ENCODE assay signal across 12 cellular contexts in genomic region chr2:54084600-54084999, GRCh38. TPM values are rescaled to one million over a fixed set of nuclear protein-coding genes. Genes with fewer than 3 reads are reported as not detected.
DNase-seq lines count a peak whose midpoint lies in the region; ATAC-seq and TF ChIP-seq lines count a peak whose summit lies in the region.
"Had no signal": no experiment of that assay in that cellular context is flagged by ENCODE, and none has a peak within 500 bp of the region (broad histone marks: within the 10 kb centered on the region; RNA-seq: fewer than 3 reads in every experiment).

No MANE protein-coding gene starts in this region.

- H3K9me3 ChIP-seq in ascending aorta: no peaks in the 10 kb centered on the region
- no peaks in the 10 kb centered on the region for H3K9me3 ChIP-seq in sigmoid colon

- no peak for TF ChIP-seq POLR2A in sigmoid colon (IDR thresholded peaks at IDR 0.05)

- in situ Hi-C loops in brain microvascular endothelial cell (cut with HindIII; ENCODE audit: low pct_ligation_motif_present, low sequenced_read_pairs): no loop called here

- H3K27ac ChIP-seq in brain microvascular endothelial cell (no peak overlapping the region), coronary artery (no peak overlapping the region), ascending aorta (no peak overlapping the region), sigmoid colon (no peak overlapping the region)

- peak; percentile 69 for TF ChIP-seq CTCF in brain microvascular endothelial cell (IDR thresholded peaks at IDR 0.05; ENCODE audit: low read depth, low read length, missing control alignments)
- peak; percentile 62 for TF ChIP-seq CTCF in kidney epithelial cell (IDR thresholded peaks at IDR 0.05; ENCODE audit: insufficient read depth, low read length, poor library complexity, severe bottlenecking)
- TF ChIP-seq CTCF in coronary artery (IDR thresholded peaks at IDR 0.05): no peak
- peak in 1 of 3 experiments; percentile 34 for TF ChIP-seq CTCF in ascending aorta (IDR thresholded peaks at IDR 0.05)
- peak in 2 of 4 experiments; percentile 8 to 31 for TF ChIP-seq CTCF in sigmoid colon (IDR thresholded peaks at IDR 0.05)

- DNase-seq in AG08395 (ENCODE audit: low spot score) (peak; percentile 18), HuH-7 (ENCODE audit: low spot score) (peak; percentile 28), brain microvascular endothelial cell (peak; percentile 11), kidney epithelial cell (ENCODE audit: low read depth) (no peak), coronary artery (ENCODE audit: low spot score) (no peak), ascending aorta (ENCODE audit: low spot score in 2 of 2) (no peak), sigmoid colon (no peak)
- DNase-seq: activated B cell treated with CpG ODN at 0.5 μM for 24 hours; NCI-H2081 treated with DMSO at 0.1 percent for 48 hours; stimulated activated naive B cell treated with anti-CD40 and anti-IgM and Interleukin-4, amounts not matched to agents 10 μg/mL and 1 μg/mL and 100 μg/mL, for 72 hours had no signal

- H3K4me1 ChIP-seq in ascending aorta (no peaks in the 10 kb centered on the region), sigmoid colon (no peaks in the 10 kb centered on the region)

- no peak for ATAC-seq in HG03378 (IDR thresholded peaks at IDR 0.05; ENCODE audit: unreplicated experiment)
- ATAC-seq: sciatic nerve; stimulated activated naive B cell treated with anti-CD40 and anti-IgM and Interleukin-4, amounts not matched to agents 10 μg/mL and 1 μg/mL and 100 μg/mL, for 72 hours had no signal

- WGBS in sigmoid colon, 2 donors: 53 to 67% methylated on average over 3 of the region's 3 CpGs

- intact Hi-C loops in ascending aorta (cut with DNase I): no loop called here
- intact Hi-C loops in sigmoid colon (cut with DNase I): loop anchor here (10.0 kb wide), 1 partner anchor 120 kb away; no protein-coding TSS in a partner anchor

- H3K4me3 ChIP-seq in brain microvascular endothelial cell (ENCODE audit: low read depth, low read length) (no peak overlapping the region), kidney epithelial cell (ENCODE audit: low read depth, low read length) (no peak overlapping the region), coronary artery (no peak overlapping the region), ascending aorta (no peak overlapping the region), sigmoid colon (no peak overlapping the region)

- no peaks in the 10 kb centered on the region for H3K36me3 ChIP-seq in brain microvascular endothelial cell (replicated peaks)
- no peaks in the 10 kb centered on the region for H3K36me3 ChIP-seq in kidney epithelial cell (ENCODE audit: control insufficient read depth, insufficient read depth, low read length)
- no peaks in the 10 kb centered on the region for H3K36me3 ChIP-seq in ascending aorta
- H3K36me3 ChIP-seq in sigmoid colon: no peaks in the 10 kb centered on the region

- no peak for TF ChIP-seq EP300 in sigmoid colon (IDR thresholded peaks at IDR 0.05)

- H3K27me3 ChIP-seq in brain microvascular endothelial cell (replicated peaks) (no peaks in the 10 kb centered on the region), kidney epithelial cell (ENCODE audit: control insufficient read depth, insufficient read depth, low read length) (no peaks in the 10 kb centered on the region), ascending aorta (no peaks in the 10 kb centered on the region), sigmoid colon (no peaks in the 10 kb centered on the region)

RNA-seq across cellular contexts. Expression of gene ACYP2, which starts 30.8 kb away (rescaled TPM):
- total RNA-seq in kidney epithelial cell: 7.7 and 10.3 TPM in 2 replicates
- 0.96 TPM for total RNA-seq in ascending aorta
- 10 to 100 TPM; 15.8 to 32.0 (median 26.7) TPM for total RNA-seq in sigmoid colon
- polyA plus RNA-seq in sigmoid colon: 10 to 100 TPM; 13.2 to 19.8 (median 17.6) TPM

Comparison
In these comparisons a context has a peak if more than half of its experiments do, and no peak if none do; other contexts are left out.
1. DNase-seq: peak in AG08395 (single experiment), HuH-7 (single experiment) and brain microvascular endothelial cell (single experiment); none in kidney epithelial cell (single experiment), coronary artery (single experiment), ascending aorta (0 of 2) and sigmoid colon (single experiment).